27 cellular contexts compared by ENCODE assay signal in the genomic region with DNA sequence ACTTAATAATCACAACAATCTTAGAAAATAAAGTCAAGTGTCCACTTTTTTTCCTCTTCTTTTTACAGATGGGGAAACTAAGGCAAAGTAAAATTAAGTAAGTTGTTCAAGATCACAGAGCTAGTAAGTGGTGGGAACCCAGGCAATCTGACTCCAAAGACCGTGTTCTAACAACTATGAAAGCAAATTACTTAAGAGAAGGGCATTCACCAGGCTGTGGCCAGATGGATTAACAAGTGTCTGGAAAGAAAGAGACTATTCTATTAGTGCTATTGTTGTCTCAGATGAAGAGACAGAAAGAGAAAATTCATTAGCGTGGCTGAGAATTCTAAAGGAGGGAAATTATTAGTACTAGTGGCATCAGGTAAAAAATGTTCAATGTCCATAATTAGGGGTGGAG. TPM values are rescaled to one million over a fixed set of nuclear protein-coding genes. Genes with fewer than 3 reads are reported as not detected.
DNase-seq lines count a peak whose midpoint lies in the region; ATAC-seq, FAIRE-seq and TF ChIP-seq lines count a peak whose summit lies in the region.
"Had no signal": no experiment of that assay in that cellular context is flagged by ENCODE, and none has a peak within 500 bp of the region (broad histone marks: within the 10 kb centered on the region; RNA-seq: fewer than 3 reads in every experiment).

No MANE protein-coding gene starts in this region.

- intact Hi-C loops in Caco-2 (cut with micrococcal nuclease; ENCODE audit: unreplicated experiment) (no loop called here), left ventricle myocardium superior (cut with micrococcal nuclease) (no loop called here), kidney (cut with DNase I) (no loop called here)

- no peaks in the 10 kb centered on the region for H3K79me2 ChIP-seq in neural progenitor cell (ENCODE audit: low read depth)

- H3K4me3 Mint-ChIP-seq in Caco-2 (ENCODE audit: unreplicated experiment) = no peak overlapping the region
- no peak overlapping the region for H3K4me3 Mint-ChIP-seq in neural progenitor cell
- no peak overlapping the region for H3K4me3 Mint-ChIP-seq in naive thymus-derived CD8-positive, alpha-beta T cell
- H3K4me3 Mint-ChIP-seq: activated CD4-positive, alpha-beta memory T cell treated with anti-CD3 and anti-CD28 coated beads, Interleukin-2, amount 10 ng/mL, durations not matched to agents 7 days and 5 days; activated naive CD8-positive, alpha-beta T cell treated with anti-CD3 and anti-CD28 coated beads, Interleukin-2, amount 50 U/mL, for 24 hours; CD14-positive monocyte; natural killer cell; stimulated activated effector memory CD8-positive, alpha-beta T cell treated with anti-CD3 and anti-CD28 coated beads, Interleukin-12 subunit alpha, Interleukin-12 subunit beta, amount 100 ng/mL, for 72 hours had no signal

- FAIRE-seq in kidney (lab: Jason Lieb, UNC) = no peak
- FAIRE-seq: bronchial epithelial cell had no signal

- H3K4me1 Mint-ChIP-seq in Caco-2 (ENCODE audit: low read depth, unreplicated experiment) (peaks cover 35% of the 10 kb centered on the region), neural progenitor cell (peaks cover 6% of the 10 kb centered on the region)
- H3K4me1 Mint-ChIP-seq in naive thymus-derived CD8-positive, alpha-beta T cell = no peaks in the 10 kb centered on the region
- H3K4me1 Mint-ChIP-seq: activated CD4-positive, alpha-beta memory T cell treated with anti-CD3 and anti-CD28 coated beads, Interleukin-2, amount 10 ng/mL, durations not matched to agents 7 days and 5 days; activated naive CD8-positive, alpha-beta T cell treated with anti-CD3 and anti-CD28 coated beads, Interleukin-2, amount 50 U/mL, for 24 hours; natural killer cell; stimulated activated effector memory CD8-positive, alpha-beta T cell treated with anti-CD3 and anti-CD28 coated beads, Interleukin-12 subunit alpha, Interleukin-12 subunit beta, amount 100 ng/mL, for 72 hours had no signal

- no peak for TF ChIP-seq CTCF in Caco-2 (IDR thresholded peaks at IDR 0.05; ENCODE audit: insufficient read depth in 1 of 2, low read depth in 1 of 2, low read length in 1 of 2, severe bottlenecking in 1 of 2, unreplicated experiment in 1 of 2)
- TF ChIP-seq CTCF in foreskin keratinocyte (conservative IDR thresholded peaks at IDR 0.05) = no peak
- no peak for TF ChIP-seq CTCF in neural progenitor cell (IDR thresholded peaks at IDR 0.05)
- TF ChIP-seq CTCF in kidney (IDR thresholded peaks at IDR 0.05; ENCODE audit: borderline replicate concordance, extremely low read depth, insufficient read depth) = no peak

- H2AFZ ChIP-seq in neural progenitor cell (replicated peaks) = no peak overlapping the region

- H3K27ac ChIP-seq in foreskin keratinocyte (peak overlapping the region; percentile 5), neural progenitor cell (peak overlapping the region; percentile 15), kidney (ENCODE audit: low read depth in 2 of 2, low read length in 2 of 2) (no peak overlapping the region)
- H3K27ac ChIP-seq: gastrocnemius medialis, prostate gland, suprapubic skin had no signal

- no peaks in the 10 kb centered on the region for H3K27me3 Mint-ChIP-seq in Caco-2 (ENCODE audit: insufficient read depth, unreplicated experiment)
- H3K27me3 Mint-ChIP-seq in neural progenitor cell (ENCODE audit: insufficient read depth, low read depth) = peaks cover 2% of the 10 kb centered on the region
- H3K27me3 Mint-ChIP-seq in naive thymus-derived CD8-positive, alpha-beta T cell = peaks cover 0 to 4% (median 0%) of the 10 kb centered on the region in 5 donors
- H3K27me3 Mint-ChIP-seq: activated CD4-positive, alpha-beta memory T cell treated with anti-CD3 and anti-CD28 coated beads, Interleukin-2, amount 10 ng/mL, durations not matched to agents 7 days and 5 days; activated naive CD8-positive, alpha-beta T cell treated with anti-CD3 and anti-CD28 coated beads, Interleukin-2, amount 50 U/mL, for 24 hours had no signal

- peaks cover 30% of the 10 kb centered on the region for H3K4me1 ChIP-seq in Caco-2
- peaks cover 35% of the 10 kb centered on the region for H3K4me1 ChIP-seq in foreskin keratinocyte
- peaks cover 13% of the 10 kb centered on the region for H3K4me1 ChIP-seq in neural progenitor cell
- peaks cover 4 to 7% of the 10 kb centered on the region in 2 donors for H3K4me1 ChIP-seq in kidney (ENCODE audit: control insufficient read depth in 1 of 2, insufficient read depth in 1 of 2, low read depth in 1 of 2, low read length in 2 of 2)

- H3K27ac Mint-ChIP-seq in Caco-2 (ENCODE audit: unreplicated experiment) (peak overlapping the region; percentile 63), neural progenitor cell (no peak overlapping the region)
- H3K27ac Mint-ChIP-seq in naive thymus-derived CD8-positive, alpha-beta T cell = no peak overlapping the region
- H3K27ac Mint-ChIP-seq: activated CD4-positive, alpha-beta memory T cell treated with anti-CD3 and anti-CD28 coated beads, Interleukin-2, amount 10 ng/mL, durations not matched to agents 7 days and 5 days; activated naive CD8-positive, alpha-beta T cell treated with anti-CD3 and anti-CD28 coated beads, Interleukin-2, amount 50 U/mL, for 24 hours; CD14-positive monocyte; natural killer cell; stimulated activated effector memory CD8-positive, alpha-beta T cell treated with anti-CD3 and anti-CD28 coated beads, Interleukin-12 subunit alpha, Interleukin-12 subunit beta, amount 100 ng/mL, for 72 hours had no signal

- H4K20me1 ChIP-seq in neural progenitor cell (ENCODE audit: low read depth) = no peaks in the 10 kb centered on the region

- H3K36me3 ChIP-seq in Caco-2 (ENCODE audit: control insufficient read depth, insufficient read depth, low read length) (no peaks in the 10 kb centered on the region), neural progenitor cell (peaks cover 7% of the 10 kb centered on the region), kidney (ENCODE audit: control insufficient read depth in 1 of 2, insufficient read depth in 2 of 2, low read length in 2 of 2) (no peaks in the 10 kb centered on the region)
- H3K36me3 ChIP-seq: gastrocnemius medialis, prostate gland, uterus had no signal

- H3F3A ChIP-seq in neural progenitor cell (ENCODE audit: low read depth) = peaks cover 7% of the 10 kb centered on the region

- POLR2A ChIA-PET in Caco-2 (lab: Charles Lee) = no interaction called here
- POLR2A ChIA-PET in naive thymus-derived CD8-positive, alpha-beta T cell (lab: Charles Lee) = no interaction called here

- H3K36me3 Mint-ChIP-seq in Caco-2 (ENCODE audit: insufficient read depth, unreplicated experiment) = peaks cover 34% of the 10 kb centered on the region
- peaks cover 17% of the 10 kb centered on the region for H3K36me3 Mint-ChIP-seq in neural progenitor cell
- no peaks in the 10 kb centered on the region for H3K36me3 Mint-ChIP-seq in naive thymus-derived CD8-positive, alpha-beta T cell
- H3K36me3 Mint-ChIP-seq: natural killer cell; stimulated activated effector memory CD8-positive, alpha-beta T cell treated with anti-CD3 and anti-CD28 coated beads, Interleukin-12 subunit alpha, Interleukin-12 subunit beta, amount 100 ng/mL, for 72 hours had no signal

- CTCF ChIA-PET in Caco-2 (lab: Charles Lee) = no interaction called here

- BruUV-seq in Caco-2 (replicated peaks; lab: Mats Ljungman, UMichigan) = no TSS peak

- H3K27me3 ChIP-seq in Caco-2 (replicated peaks; ENCODE audit: control insufficient read depth, insufficient read depth, low read length) (no peaks in the 10 kb centered on the region), foreskin keratinocyte (no peaks in the 10 kb centered on the region), neural progenitor cell (no peaks in the 10 kb centered on the region)
- H3K27me3 ChIP-seq: gastrocnemius medialis, suprapubic skin, uterus had no signal

- peak overlapping the region; percentile 1 for H3K4me2 ChIP-seq in neural progenitor cell

- H3K9ac ChIP-seq in neural progenitor cell (no peak overlapping the region), kidney (ENCODE audit: low read length in 2 of 2) (no peak overlapping the region)

- DNase-seq in Caco-2 = no peak
- peak; percentile 42 for DNase-seq in amniotic epithelial cell (ENCODE audit: low read depth)
- DNase-seq in foreskin keratinocyte = no peak
- DNase-seq in neural progenitor cell (ENCODE audit: low spot score) = peak; percentile 70
- DNase-seq in naive thymus-derived CD8-positive, alpha-beta T cell = no peak
- DNase-seq in NCI-H1694 (lab: John Stamatoyannopoulos, UW) = no peak
- no peak for DNase-seq in left ventricle myocardium superior
- no peak for DNase-seq in kidney
- DNase-seq: activated CD4-positive, alpha-beta memory T cell treated with anti-CD3 and anti-CD28 coated beads, Interleukin-2, amount 10 ng/mL, durations not matched to agents 7 days and 5 days; activated effector memory CD4-positive, alpha-beta T cell treated with anti-CD3 and anti-CD28 coated beads, Interleukin-2, amount 50 U/mL, for 16 hours; activated naive CD8-positive, alpha-beta T cell treated with anti-CD3 and anti-CD28 coated beads, Interleukin-2, amount 50 U/mL, for 24 hours; activated T-cell treated with anti-CD3 and anti-CD28 coated beads for 4 hours; gastrocnemius medialis; H7; MM.1S; natural killer cell; NCI-H1436 treated with DMSO at 0.1 percent for 48 hours; NCI-H2171 treated with DMSO at 0.1 percent for 48 hours; stimulated activated CD4-positive, alpha-beta T cell treated with anti-CD3 and anti-CD28 coated beads, Interleukin-2, amount 100 ng/mL, for 24 hours; uterus had no signal

- no peak overlapping the region for H3K4me3 ChIP-seq in Caco-2 (ENCODE audit: low read depth, low read length)
- H3K4me3 ChIP-seq in neural progenitor cell = no peak overlapping the region
- H3K4me3 ChIP-seq in kidney (ENCODE audit: low read length in 2 of 2) = no peak overlapping the region
- H3K4me3 ChIP-seq: gastrocnemius medialis, prostate gland, skin epidermis, suprapubic skin, uterus had no signal

- ATAC-seq in foreskin keratinocyte = no peak
- no peak for ATAC-seq in naive thymus-derived CD8-positive, alpha-beta T cell
- ATAC-seq in left ventricle myocardium superior = no peak
- ATAC-seq: activated naive CD8-positive, alpha-beta T cell treated with anti-CD3 and anti-CD28 coated beads, Interleukin-2, amount 50 U/mL, for 24 hours; gastrocnemius medialis; natural killer cell; Right ventricle myocardium inferior; stimulated activated effector memory CD8-positive, alpha-beta T cell treated with anti-CD3 and anti-CD28 coated beads, Interleukin-12 subunit alpha, Interleukin-12 subunit beta, amount 100 ng/mL, for 72 hours had no signal

- H3K9me3 ChIP-seq in Caco-2 (no peaks in the 10 kb centered on the region), neural progenitor cell (ENCODE audit: low read depth) (no peaks in the 10 kb centered on the region), kidney (ENCODE audit: control insufficient read depth in 1 of 2, low read length in 2 of 2) (no peaks in the 10 kb centered on the region)
- H3K9me3 ChIP-seq: gastrocnemius medialis, prostate gland, suprapubic skin, uterus had no signal

- H3K9me3 Mint-ChIP-seq in Caco-2 (ENCODE audit: unreplicated experiment) (no peaks in the 10 kb centered on the region), neural progenitor cell (no peaks in the 10 kb centered on the region)
- H3K9me3 Mint-ChIP-seq in naive thymus-derived CD8-positive, alpha-beta T cell = no peaks in the 10 kb centered on the region
- H3K9me3 Mint-ChIP-seq: activated CD4-positive, alpha-beta memory T cell treated with anti-CD3 and anti-CD28 coated beads, Interleukin-2, amount 10 ng/mL, durations not matched to agents 7 days and 5 days; activated naive CD8-positive, alpha-beta T cell treated with anti-CD3 and anti-CD28 coated beads, Interleukin-2, amount 50 U/mL, for 24 hours; natural killer cell; stimulated activated effector memory CD8-positive, alpha-beta T cell treated with anti-CD3 and anti-CD28 coated beads, Interleukin-12 subunit alpha, Interleukin-12 subunit beta, amount 100 ng/mL, for 72 hours had no signal

RNA-seq across cellular contexts. Expression of a gene that starts 48.5 kb away (rescaled TPM):
- total RNA-seq in Caco-2 (2022) (23.5 and 25.1 TPM in 2 replicates), foreskin keratinocyte (55.8 and 65.5 TPM in 2 replicates), neural progenitor cell (ENCODE audit: low replicate concordance) (25.4 and 32.0 TPM in 2 replicates), left ventricle myocardium superior (23.5 TPM), kidney (19.8 TPM)
- polyA plus RNA-seq in foreskin keratinocyte (8.6 and 9.3 TPM in 2 replicates), kidney (ENCODE audit: insufficient read depth, low read depth, low replicate concordance) (1.2 TPM)
- total RNA-seq in naive thymus-derived CD8-positive, alpha-beta T cell = under 1 TPM; 0.78 to 0.99 TPM
- polyA plus RNA-seq in naive thymus-derived CD8-positive, alpha-beta T cell = under 1 TPM in 2 of 3 donors, not detected in 1; 0.04 to 0.16 TPM

RNA-seq across cellular contexts. Expression of a gene that starts 48.9 kb away (rescaled TPM):
- 76.9 and 77.4 TPM in 2 replicates for total RNA-seq in Caco-2 (2022)
- 88.2 and 106 TPM in 2 replicates for total RNA-seq in foreskin keratinocyte
- 37.5 and 40.4 TPM in 2 replicates for polyA plus RNA-seq in foreskin keratinocyte
- 89.8 and 126 TPM in 2 replicates for total RNA-seq in neural progenitor cell (ENCODE audit: low replicate concordance)
- 10 to 100 TPM; 44.8 TPM for total RNA-seq in naive thymus-derived CD8-positive, alpha-beta T cell
- polyA plus RNA-seq in naive thymus-derived CD8-positive, alpha-beta T cell = 10 to 100 TPM; 17.4 to 22.7 (median 19.4) TPM
- total RNA-seq in left ventricle myocardium superior = 59.0 TPM
- total RNA-seq in kidney = 69.0 TPM
- 24.8 TPM for polyA plus RNA-seq in kidney (ENCODE audit: insufficient read depth, low read depth, low replicate concordance)

Comparison
In these comparisons a context has a peak if more than half of its experiments do, and no peak if none do; other contexts are left out.
1. DNase-seq: peak in amniotic epithelial cell (single experiment) and neural progenitor cell (single experiment); none in Caco-2 (0 of 2), foreskin keratinocyte (0 of 2), naive thymus-derived CD8-positive, alpha-beta T cell (0 of 10), NCI-H1694 (single experiment), left ventricle myocardium superior (single experiment) and kidney (single experiment).
2. H3K27ac ChIP-seq: peak in foreskin keratinocyte (single experiment) and neural progenitor cell (single experiment); none in kidney (0 of 2).
3. RNA of a gene that starts 48.5 kb away (total RNA-seq): 55.8 to 65.5 TPM in foreskin keratinocyte, 25.4 to 32.0 TPM in neural progenitor cell, 23.5 TPM in left ventricle myocardium superior (single experiment), 23.5 to 25.1 TPM in Caco-2 and 19.8 TPM in kidney (single experiment); 0.78 to 0.99 TPM in naive thymus-derived CD8-positive, alpha-beta T cell; every median in the first group is over 10 times any median in the second.